In genomic region chr17:82697808-82698064, GRCh38 we compare ENCODE assay signal across 9 cellular contexts. TPM values are rescaled to one million over a fixed set of nuclear protein-coding genes. Genes with fewer than 3 reads are reported as not detected.
DNase-seq lines count a peak whose midpoint lies in the region; ATAC-seq, FAIRE-seq and TF ChIP-seq lines count a peak whose summit lies in the region.
"Had no signal": no experiment of that assay in that cellular context is flagged by ENCODE, and none has a peak within 500 bp of the region (broad histone marks: within the 10 kb centered on the region; RNA-seq: fewer than 3 reads in every experiment).

No MANE protein-coding gene starts in this region.

- FAIRE-seq in pancreas (lab: Jason Lieb, UNC): no peak
- FAIRE-seq: GM18507 had no signal

- no peaks in the 10 kb centered on the region for H4K20me1 ChIP-seq in OCI-LY3 (ENCODE audit: insufficient read depth, low read length)

- peak overlapping the region; percentile 60 for H3K4me2 ChIP-seq in OCI-LY3 (ENCODE audit: low read length)

- DNase-seq in epithelial cell of proximal tubule (ENCODE audit: low read depth) (no peak), pancreas (peak in 1 of 6 donors; percentile 85), ureter (ENCODE audit: low spot score) (no peak), omental fat pad (ENCODE audit: low spot score) (no peak)
- no peak for DNase-seq in central memory CD4-positive, alpha-beta T cell

- TF ChIP-seq CTCF in C4-2B (conservative IDR thresholded peaks at IDR 0.05): no peak
- no peak for TF ChIP-seq CTCF in OCI-LY3 (IDR thresholded peaks at IDR 0.05; ENCODE audit: low read depth, low read length)
- no peak for TF ChIP-seq CTCF in epithelial cell of proximal tubule (conservative IDR thresholded peaks at IDR 0.05; ENCODE audit: low read depth, low read length)
- TF ChIP-seq CTCF in pancreas (IDR thresholded peaks at IDR 0.05): no peak
- TF ChIP-seq CTCF in omental fat pad (IDR thresholded peaks at IDR 0.05): no peak

- H3K27ac ChIP-seq in C4-2B (peak overlapping the region; percentile 49), OCI-LY3 (ENCODE audit: low read length) (no peak overlapping the region), pancreas (no peak overlapping the region)

- H3K4me1 ChIP-seq in OCI-LY3 (ENCODE audit: low read length) (peaks cover 10% of the 10 kb centered on the region), pancreas (peaks cover 0 to 8% (median 6%) of the 10 kb centered on the region in 3 donors)

- H3K4me3 ChIP-seq in OCI-LY3 (ENCODE audit: low read length) (peak overlapping the region; percentile 75), epithelial cell of proximal tubule (ENCODE audit: low read depth, low read length) (peak overlapping the region; percentile 75), pancreas (peak overlapping the region; percentile 65 to 80 (median 76))

- WGBS in pancreas, 2 donors: 1% methylated on average over 28 to 32 of the region's 32 CpGs

- H3K79me2 ChIP-seq in OCI-LY3 (ENCODE audit: low read length): peaks cover 8% of the 10 kb centered on the region; the same call in 1 of the 2 replicates

- H3K9me3 ChIP-seq in OCI-LY3 (ENCODE audit: insufficient read depth, low read length): peaks cover 9% of the 10 kb centered on the region; the same call in 1 of the 2 replicates
- H3K9me3 ChIP-seq in pancreas: no peaks in the 10 kb centered on the region

- 0 out of 2 replicates have a peak overlapping the region, but pooled peaks have one; percentile 20 for H3K9ac ChIP-seq in OCI-LY3 (ENCODE audit: low read length)

- no peak overlapping the region for H2AFZ ChIP-seq in OCI-LY3 (ENCODE audit: low read depth, low read length)

- H3K27me3 ChIP-seq in OCI-LY3 (ENCODE audit: low read depth, low read length) (no peaks in the 10 kb centered on the region), pancreas (no peaks in the 10 kb centered on the region)

- ATAC-seq in pancreas (no peak), omental fat pad (ENCODE audit: low FRiP score) (no peak), GM18520 (IDR thresholded peaks at IDR 0.05; ENCODE audit: unreplicated experiment) (no peak)

- H3K36me3 ChIP-seq in OCI-LY3 (replicated peaks; ENCODE audit: low read depth, low read length) (peaks cover 9% of the 10 kb centered on the region), pancreas (no peaks in the 10 kb centered on the region)

- intact Hi-C loops in pancreas (cut with DNase I): no loop called here

RNA-seq across cellular contexts. Expression of gene RAB40B, which starts 0.8 kb away (rescaled TPM):
- total RNA-seq in epithelial cell of proximal tubule (4.1 and 7.8 TPM in 2 replicates), pancreas (1 to 10 TPM; 3.4 to 8.6 (median 5.6) TPM), ureter (18.9 TPM), omental fat pad (10 to 100 TPM in 1 of 4 donors, 1 to 10 TPM in 3; 8.0 to 12.3 (median 9.6) TPM)
- polyA plus RNA-seq in pancreas: 10 to 100 TPM; 11.3 to 15.8 TPM

RNA-seq across cellular contexts. Expression of gene FN3KRP, which starts 18.8 kb away (rescaled TPM):
- total RNA-seq in epithelial cell of proximal tubule: 25.4 and 32.4 TPM in 2 replicates
- total RNA-seq in pancreas: 10 to 100 TPM in 5 of 6 donors, 1 to 10 TPM in 1; 9.3 to 17.6 (median 11.6) TPM
- 10 to 100 TPM; 15.1 to 23.1 TPM for polyA plus RNA-seq in pancreas
- total RNA-seq in ureter: 25.7 TPM
- 10 to 100 TPM in 2 of 4 donors, 1 to 10 TPM in 2; 6.4 to 18.8 (median 12.3) TPM for total RNA-seq in omental fat pad

RNA-seq across cellular contexts. Expression of gene FN3K, which starts 37.7 kb away (rescaled TPM):
- total RNA-seq in epithelial cell of proximal tubule (0.69 and 2.0 TPM in 2 replicates), pancreas (10 to 100 TPM; 13.2 to 24.3 (median 18.6) TPM), ureter (27.0 TPM), omental fat pad (10 to 100 TPM in 1 of 4 donors, 1 to 10 TPM in 3; 2.8 to 13.0 (median 7.5) TPM)
- 10 to 100 TPM; 16.8 to 23.4 TPM for polyA plus RNA-seq in pancreas

RNA-seq across cellular contexts. Expression of gene WDR45B, which starts 49.5 kb away (rescaled TPM):
- total RNA-seq in epithelial cell of proximal tubule (81.3 and 94.4 TPM in 2 replicates), pancreas (10 to 100 TPM; 28.3 to 55.4 (median 46.1) TPM), ureter (96.0 TPM), omental fat pad (100 to 1,000 TPM in 1 of 4 donors, 10 to 100 TPM in 3; 63.0 to 139 (median 86.0) TPM)
- 10 to 100 TPM; 47.3 to 63.2 TPM for polyA plus RNA-seq in pancreas

RNA-seq across cellular contexts. Expression of gene TBCD, which starts 54.1 kb away (rescaled TPM):
- total RNA-seq in epithelial cell of proximal tubule: 46.6 and 64.7 TPM in 2 replicates
- 10 to 100 TPM; 28.7 to 54.7 (median 36.8) TPM for total RNA-seq in pancreas
- 100 to 1,000 TPM; 121 to 161 TPM for polyA plus RNA-seq in pancreas
- total RNA-seq in ureter: 122 TPM
- 10 to 100 TPM; 30.5 to 94.3 (median 51.8) TPM for total RNA-seq in omental fat pad
